In the genomic region with DNA sequence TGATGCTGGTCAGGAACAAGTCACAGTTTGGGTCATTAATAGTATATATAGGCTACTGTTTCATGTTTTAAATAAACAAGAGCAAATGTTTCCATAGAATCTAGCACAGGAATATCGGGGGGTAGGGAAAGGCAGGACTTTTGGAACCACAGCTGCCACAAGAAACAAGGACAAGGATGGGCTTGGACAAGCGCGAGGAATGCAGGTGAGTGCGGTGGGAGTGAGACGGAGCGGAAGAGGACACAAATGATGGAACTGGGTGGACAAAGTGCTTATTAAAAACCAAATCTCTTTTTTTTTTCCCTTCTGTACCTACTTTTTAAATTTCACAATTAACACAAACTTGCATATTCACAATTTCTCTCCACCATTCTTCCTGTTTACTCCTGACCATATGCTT, we compare ENCODE assay signal across 1 cellular context.
TF ChIP-seq lines count a peak whose summit lies in the region.

No MANE protein-coding gene starts in this region.

TF ChIP-seq in HepG2, 621 proteins besides CTCF, POLR2A, EP300 and RAD21:
- no peak for TF ChIP-seq GATAD2A (CRISPR knock-in tag; IDR thresholded peaks at IDR 0.05)
- TF ChIP-seq ZNF781 (CRISPR knock-in tag; IDR thresholded peaks at IDR 0.05; ENCODE audit: borderline replicate concordance, not compliant biosample characterization) = no peak
- TF ChIP-seq ZNF792 (CRISPR knock-in tag; IDR thresholded peaks at IDR 0.05) = no peak
- TF ChIP-seq SKI (IDR thresholded peaks at IDR 0.05; ENCODE audit: partially characterized antibody) = no peak
- no peak for TF ChIP-seq ZNF570 (CRISPR knock-in tag; IDR thresholded peaks at IDR 0.05; ENCODE audit: borderline replicate concordance)
- TF ChIP-seq SMAD1 (CRISPR knock-in tag; IDR thresholded peaks at IDR 0.05; ENCODE audit: borderline replicate concordance, low read depth) = no peak
- TF ChIP-seq ZBTB42 (CRISPR knock-in tag; IDR thresholded peaks at IDR 0.05) = no peak
- no peak for TF ChIP-seq NBN (conservative IDR thresholded peaks at IDR 0.05)
- no peak for TF ChIP-seq GATA4 (IDR thresholded peaks at IDR 0.05; ENCODE audit: borderline replicate concordance, low read depth)
- TF ChIP-seq NR2F6 (IDR thresholded peaks at IDR 0.05) = no peak
- TF ChIP-seq NR2F6 (CRISPR knock-in tag; IDR thresholded peaks at IDR 0.05) = no peak
- TF ChIP-seq ZSCAN20 (CRISPR knock-in tag; IDR thresholded peaks at IDR 0.05; ENCODE audit: borderline replicate concordance) = no peak
- TF ChIP-seq, protein P1, sequence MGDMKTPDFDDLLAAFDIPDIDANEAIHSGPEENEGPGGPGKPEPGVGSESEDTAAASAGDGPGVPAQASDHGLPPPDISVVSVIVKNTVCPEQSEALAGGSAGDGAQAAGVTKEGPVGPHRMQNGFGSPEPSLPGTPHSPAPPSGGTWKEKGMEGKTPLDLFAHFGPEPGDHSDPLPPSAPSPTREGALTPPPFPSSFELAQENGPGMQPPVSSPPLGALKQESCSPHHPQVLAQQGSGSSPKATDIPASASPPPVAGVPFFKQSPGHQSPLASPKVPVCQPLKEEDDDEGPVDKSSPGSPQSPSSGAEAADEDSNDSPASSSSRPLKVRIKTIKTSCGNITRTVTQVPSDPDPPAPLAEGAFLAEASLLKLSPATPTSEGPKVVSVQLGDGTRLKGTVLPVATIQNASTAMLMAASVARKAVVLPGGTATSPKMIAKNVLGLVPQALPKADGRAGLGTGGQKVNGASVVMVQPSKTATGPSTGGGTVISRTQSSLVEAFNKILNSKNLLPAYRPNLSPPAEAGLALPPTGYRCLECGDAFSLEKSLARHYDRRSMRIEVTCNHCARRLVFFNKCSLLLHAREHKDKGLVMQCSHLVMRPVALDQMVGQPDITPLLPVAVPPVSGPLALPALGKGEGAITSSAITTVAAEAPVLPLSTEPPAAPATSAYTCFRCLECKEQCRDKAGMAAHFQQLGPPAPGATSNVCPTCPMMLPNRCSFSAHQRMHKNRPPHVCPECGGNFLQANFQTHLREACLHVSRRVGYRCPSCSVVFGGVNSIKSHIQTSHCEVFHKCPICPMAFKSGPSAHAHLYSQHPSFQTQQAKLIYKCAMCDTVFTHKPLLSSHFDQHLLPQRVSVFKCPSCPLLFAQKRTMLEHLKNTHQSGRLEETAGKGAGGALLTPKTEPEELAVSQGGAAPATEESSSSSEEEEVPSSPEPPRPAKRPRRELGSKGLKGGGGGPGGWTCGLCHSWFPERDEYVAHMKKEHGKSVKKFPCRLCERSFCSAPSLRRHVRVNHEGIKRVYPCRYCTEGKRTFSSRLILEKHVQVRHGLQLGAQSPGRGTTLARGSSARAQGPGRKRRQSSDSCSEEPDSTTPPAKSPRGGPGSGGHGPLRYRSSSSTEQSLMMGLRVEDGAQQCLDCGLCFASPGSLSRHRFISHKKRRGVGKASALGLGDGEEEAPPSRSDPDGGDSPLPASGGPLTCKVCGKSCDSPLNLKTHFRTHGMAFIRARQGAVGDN (CRISPR knock-in tag; IDR thresholded peaks at IDR 0.05) = no peak
- TF ChIP-seq ZNF569 (CRISPR knock-in tag; IDR thresholded peaks at IDR 0.05; ENCODE audit: borderline replicate concordance) = no peak
